In the genomic region with DNA sequence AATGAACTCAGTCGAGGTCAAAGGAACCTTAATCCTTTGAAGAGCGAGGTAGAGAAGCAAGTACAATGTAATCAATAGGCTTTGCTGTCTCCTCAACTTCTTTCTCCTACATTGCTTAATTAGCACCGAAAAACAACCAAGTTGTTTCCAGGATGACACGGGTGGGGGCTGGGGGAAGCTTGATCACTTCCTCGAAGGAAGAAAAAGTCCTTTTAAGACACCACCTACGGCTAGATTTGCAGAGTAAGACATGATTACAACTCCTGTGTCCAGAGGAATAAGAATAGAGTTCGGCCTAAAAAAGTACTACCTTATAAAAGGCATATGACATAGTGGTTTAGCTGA, we compare ENCODE assay signal across 8 cellular contexts. TPM values are rescaled to one million over a fixed set of nuclear protein-coding genes. Genes with fewer than 3 reads are reported as not detected.
DNase-seq lines count a peak whose midpoint lies in the region; ATAC-seq and TF ChIP-seq lines count a peak whose summit lies in the region.

No MANE protein-coding gene starts in this region.

- H3K36me3 ChIP-seq in breast epithelium (no peaks in the 10 kb centered on the region), lower lobe of right lung (no peaks in the 10 kb centered on the region), tibial nerve (no peaks in the 10 kb centered on the region)

- peak overlapping the region; percentile 64 to 82 (median 73) for H3K4me3 ChIP-seq in breast epithelium
- H3K4me3 ChIP-seq in lower lobe of right lung, result peak overlapping the region; percentile 62
- peak overlapping the region; percentile 54 to 82 (median 76) for H3K4me3 ChIP-seq in tibial nerve

- H3K27me3 ChIP-seq in breast epithelium (no peaks in the 10 kb centered on the region), lower lobe of right lung (ENCODE audit: low read depth) (no peaks in the 10 kb centered on the region), tibial nerve (no peaks in the 10 kb centered on the region)

- H3K9me3 ChIP-seq in breast epithelium (no peaks in the 10 kb centered on the region), lower lobe of right lung (no peaks in the 10 kb centered on the region), tibial nerve (no peaks in the 10 kb centered on the region)

- DNase-seq in NCI-H748 treated with DMSO at 0.1 percent for 48 hours (lab: John Stamatoyannopoulos, UW) (peak; percentile 81), NCI-H748 (lab: John Stamatoyannopoulos, UW; ENCODE audit: unreplicated experiment) (no peak), NCI-H69 (lab: John Stamatoyannopoulos, UW) (peak; percentile 76), breast epithelium (ENCODE audit: low spot score in 2 of 2) (no peak), lower lobe of right lung (peak; percentile 55), tibial nerve (ENCODE audit: low spot score in 2 of 2) (peak in 1 of 2 donors; percentile 33)

- intact Hi-C loops in breast epithelium (cut with DNase I; ENCODE audit: low total_unique reads) (loop anchor here (10.0 kb wide), 1 partner anchor 279 kb away; no protein-coding TSS in a partner anchor), lower lobe of right lung (cut with DNase I) (loop anchor here (10.0 kb wide), 3 partner anchors 159 to 519 kb away; no protein-coding TSS in a partner anchor)

- ATAC-seq in lower lobe of right lung (no peak), HG03196 (IDR thresholded peaks at IDR 0.05; ENCODE audit: unreplicated experiment) (no peak), HG03108 (IDR thresholded peaks at IDR 0.05; ENCODE audit: unreplicated experiment) (no peak)

- H3K27ac ChIP-seq in breast epithelium (peak overlapping the region; percentile 99 to 100), lower lobe of right lung (peak overlapping the region; percentile 96), tibial nerve (peak overlapping the region; percentile 97 to 99 (median 98))

- TF ChIP-seq EP300 in tibial nerve (IDR thresholded peaks at IDR 0.05), result no peak

- H3K4me1 ChIP-seq in breast epithelium, result no peaks in the 10 kb centered on the region
- H3K4me1 ChIP-seq in lower lobe of right lung, result peaks cover 10% of the 10 kb centered on the region
- peaks cover 0 to 12% (median 7%) of the 10 kb centered on the region in 4 donors for H3K4me1 ChIP-seq in tibial nerve

- no peak for TF ChIP-seq CTCF in breast epithelium (IDR thresholded peaks at IDR 0.05)
- TF ChIP-seq CTCF in lower lobe of right lung (IDR thresholded peaks at IDR 0.05), result no peak
- no peak for TF ChIP-seq CTCF in tibial nerve (IDR thresholded peaks at IDR 0.05)

- 3 to 6% methylated on average over 7 of the region's 7 CpGs for WGBS in tibial nerve, 2 donors

- TF ChIP-seq POLR2A in breast epithelium (IDR thresholded peaks at IDR 0.05) (no peak), tibial nerve (IDR thresholded peaks at IDR 0.05) (no peak)

RNA-seq across cellular contexts. Expression of gene ARRDC3, which starts 0.8 kb away (rescaled TPM):
- total RNA-seq in breast epithelium, result 100 to 1,000 TPM in 2 of 3 donors, 10 to 100 TPM in 1; 75.5 to 261 (median 100) TPM
- 90.5 TPM for total RNA-seq in lower lobe of right lung
- total RNA-seq in tibial nerve, result 100 to 1,000 TPM in 1 of 4 donors, 10 to 100 TPM in 3; 58.2 to 121 (median 76.1) TPM

Comparison
In these comparisons a context has a peak if more than half of its experiments do, and no peak if none do; other contexts are left out.
1. DNase-seq: peak in NCI-H748 treated with DMSO at 0.1 percent for 48 hours (single experiment), NCI-H69 (single experiment) and lower lobe of right lung (single experiment); none in NCI-H748 (single experiment) and breast epithelium (0 of 2).
2. Peak in every context shown above with its lines, with median percentiles within 50 percentile points of each other: H3K27ac ChIP-seq and H3K4me3 ChIP-seq.